ENCODE assay signal across 18 cellular contexts in genomic region chr15:41443275-41443674, GRCh38. TPM values are rescaled to one million over a fixed set of nuclear protein-coding genes. Genes with fewer than 3 reads are reported as not detected.
A peak's percentile ranks its signal among the peaks of the same experiment; 100 is the strongest.
DNase-seq lines count a peak whose midpoint lies in the region; ATAC-seq and TF ChIP-seq lines count a peak whose summit lies in the region.
"Had no signal": no experiment of that assay in that cellular context is flagged by ENCODE, and none has a peak within 500 bp of the region (broad histone marks: within the 10 kb centered on the region; RNA-seq: fewer than 3 reads in every experiment).

No MANE protein-coding gene starts in this region.

- peaks cover 13% of the 10 kb centered on the region for H3K36me3 Mint-ChIP-seq in activated CD4-positive, alpha-beta T cell treated with anti-CD3 and anti-CD28 coated beads, Interleukin-2, amount 10 ng/mL, durations not matched to agents 7 days and 5 days (ENCODE audit: low read depth)
- no peaks in the 10 kb centered on the region for H3K36me3 Mint-ChIP-seq in natural killer cell
- H3K36me3 Mint-ChIP-seq in natural killer cell treated with Interleukin-12 subunit alpha and Interleukin-12 subunit beta and Interleukin-15 and Interleukin-18, amount 100 ng/mL, for 72 hours = peaks cover 11% of the 10 kb centered on the region
- H3K36me3 Mint-ChIP-seq in activated naive CD8-positive, alpha-beta T cell treated with anti-CD3 and anti-CD28 coated beads, Interleukin-2, amount 50 U/mL, for 24 hours (ENCODE audit: low read depth) = peaks cover 24% of the 10 kb centered on the region
- peaks cover 65% of the 10 kb centered on the region for H3K36me3 Mint-ChIP-seq in stimulated activated effector memory CD8-positive, alpha-beta T cell treated with anti-CD3 and anti-CD28 coated beads, Interleukin-12 subunit alpha, Interleukin-12 subunit beta, amount 100 ng/mL, for 72 hours

- peak; percentile 41 for DNase-seq in activated CD4-positive, alpha-beta T cell treated with anti-CD3 and anti-CD28 coated beads, Interleukin-2, amount 10 ng/mL, durations not matched to agents 7 days and 5 days
- no peak for DNase-seq in activated CD4-positive, alpha-beta T cell treated with anti-CD3 and anti-CD28 coated beads, Interleukin-2, amount 50 U/mL, for 48 hours
- DNase-seq in natural killer cell = no peak
- no peak for DNase-seq in natural killer cell treated with Interleukin-12 subunit alpha and Interleukin-12 subunit beta and Interleukin-15 and Interleukin-18, amount 100 ng/mL, for 72 hours (ENCODE audit: low spot score)
- no peak for DNase-seq in activated naive CD8-positive, alpha-beta T cell treated with anti-CD3 and anti-CD28 coated beads, Interleukin-2, amount 50 U/mL, for 24 hours
- no peak for DNase-seq in stimulated activated effector memory CD8-positive, alpha-beta T cell treated with anti-CD3 and anti-CD28 coated beads, Interleukin-12 subunit alpha, Interleukin-12 subunit beta, amount 100 ng/mL, for 72 hours (ENCODE audit: low spot score in 2 of 2)
- DNase-seq in EL = no peak
- DNase-seq: COR-L47, KBM-7, MV-4-11, NCI-H1436, NCI-H2029, NCI-H2171 treated with DMSO at 0.1 percent for 48 hours, NCI-H748 treated with DMSO at 0.1 percent for 48 hours, OCI-M1, RPMI8226 had no signal

- no peak for TF ChIP-seq CTCF in natural killer cell (IDR thresholded peaks at IDR 0.05)

- H3K9me3 Mint-ChIP-seq in activated CD4-positive, alpha-beta T cell treated with anti-CD3 and anti-CD28 coated beads, Interleukin-2, amount 10 ng/mL, durations not matched to agents 7 days and 5 days = no peaks in the 10 kb centered on the region
- no peaks in the 10 kb centered on the region for H3K9me3 Mint-ChIP-seq in natural killer cell
- no peaks in the 10 kb centered on the region for H3K9me3 Mint-ChIP-seq in natural killer cell treated with Interleukin-12 subunit alpha and Interleukin-12 subunit beta and Interleukin-15 and Interleukin-18, amount 100 ng/mL, for 72 hours
- H3K9me3 Mint-ChIP-seq in activated naive CD8-positive, alpha-beta T cell treated with anti-CD3 and anti-CD28 coated beads, Interleukin-2, amount 50 U/mL, for 24 hours = no peaks in the 10 kb centered on the region
- no peaks in the 10 kb centered on the region for H3K9me3 Mint-ChIP-seq in stimulated activated effector memory CD8-positive, alpha-beta T cell treated with anti-CD3 and anti-CD28 coated beads, Interleukin-12 subunit alpha, Interleukin-12 subunit beta, amount 100 ng/mL, for 72 hours
- H3K9me3 Mint-ChIP-seq: GM23338 had no signal

- ATAC-seq in natural killer cell (peak in 2 of 3 donors; percentile 66 to 69), HG03521 (IDR thresholded peaks at IDR 0.05; ENCODE audit: unreplicated experiment) (no peak)
- no peak for ATAC-seq in natural killer cell treated with Interleukin-12 subunit alpha and Interleukin-12 subunit beta and Interleukin-15 and Interleukin-18, amount 100 ng/mL, for 72 hours
- no peak for ATAC-seq in activated naive CD8-positive, alpha-beta T cell treated with anti-CD3 and anti-CD28 coated beads, Interleukin-2, amount 50 U/mL, for 24 hours
- ATAC-seq in stimulated activated effector memory CD8-positive, alpha-beta T cell treated with anti-CD3 and anti-CD28 coated beads, Interleukin-12 subunit alpha, Interleukin-12 subunit beta, amount 100 ng/mL, for 72 hours = no peak
- ATAC-seq: GM23338 had no signal

- CTCF ChIA-PET in activated CD4-positive, alpha-beta T cell treated with anti-CD3 and anti-CD28 coated beads, Interleukin-2, amount 10 ng/mL, durations not matched to agents 7 days and 5 days (lab: Charles Lee) = interaction anchor here (0.7 to 1.8 kb wide), 5 partner anchors 10 to 1604 kb away, joined by 3 to 8 read pairs (median 4); no protein-coding TSS in a partner anchor

- no peaks in the 10 kb centered on the region for H3K27me3 Mint-ChIP-seq in activated CD4-positive, alpha-beta T cell treated with anti-CD3 and anti-CD28 coated beads, Interleukin-2, amount 10 ng/mL, durations not matched to agents 7 days and 5 days
- no peaks in the 10 kb centered on the region for H3K27me3 Mint-ChIP-seq in natural killer cell (ENCODE audit: low read depth in 2 of 2)
- H3K27me3 Mint-ChIP-seq in natural killer cell treated with Interleukin-12 subunit alpha and Interleukin-12 subunit beta and Interleukin-15 and Interleukin-18, amount 100 ng/mL, for 72 hours = no peaks in the 10 kb centered on the region
- no peaks in the 10 kb centered on the region for H3K27me3 Mint-ChIP-seq in activated naive CD8-positive, alpha-beta T cell treated with anti-CD3 and anti-CD28 coated beads, Interleukin-2, amount 50 U/mL, for 24 hours

- POLR2A ChIA-PET in activated CD4-positive, alpha-beta T cell treated with anti-CD3 and anti-CD28 coated beads, Interleukin-2, amount 10 ng/mL, durations not matched to agents 7 days and 5 days (lab: Charles Lee) = no interaction called here

- H3K4me1 Mint-ChIP-seq in activated CD4-positive, alpha-beta T cell treated with anti-CD3 and anti-CD28 coated beads, Interleukin-2, amount 10 ng/mL, durations not matched to agents 7 days and 5 days = peaks cover 23% of the 10 kb centered on the region
- peaks cover 9 to 19% of the 10 kb centered on the region in 2 donors for H3K4me1 Mint-ChIP-seq in natural killer cell
- peaks cover 7 to 8% of the 10 kb centered on the region in 2 donors for H3K4me1 Mint-ChIP-seq in natural killer cell treated with Interleukin-12 subunit alpha and Interleukin-12 subunit beta and Interleukin-15 and Interleukin-18, amount 100 ng/mL, for 72 hours (ENCODE audit: low read depth in 2 of 2)
- peaks cover 6% of the 10 kb centered on the region for H3K4me1 Mint-ChIP-seq in activated naive CD8-positive, alpha-beta T cell treated with anti-CD3 and anti-CD28 coated beads, Interleukin-2, amount 50 U/mL, for 24 hours
- peaks cover 8% of the 10 kb centered on the region for H3K4me1 Mint-ChIP-seq in stimulated activated effector memory CD8-positive, alpha-beta T cell treated with anti-CD3 and anti-CD28 coated beads, Interleukin-12 subunit alpha, Interleukin-12 subunit beta, amount 100 ng/mL, for 72 hours
- H3K4me1 Mint-ChIP-seq: GM23338 had no signal

- H3K4me3 Mint-ChIP-seq in activated CD4-positive, alpha-beta T cell treated with anti-CD3 and anti-CD28 coated beads, Interleukin-2, amount 10 ng/mL, durations not matched to agents 7 days and 5 days = no peak overlapping the region
- no peak overlapping the region for H3K4me3 Mint-ChIP-seq in natural killer cell
- no peak overlapping the region for H3K4me3 Mint-ChIP-seq in natural killer cell treated with Interleukin-12 subunit alpha and Interleukin-12 subunit beta and Interleukin-15 and Interleukin-18, amount 100 ng/mL, for 72 hours
- no peak overlapping the region for H3K4me3 Mint-ChIP-seq in activated naive CD8-positive, alpha-beta T cell treated with anti-CD3 and anti-CD28 coated beads, Interleukin-2, amount 50 U/mL, for 24 hours
- H3K4me3 Mint-ChIP-seq in stimulated activated effector memory CD8-positive, alpha-beta T cell treated with anti-CD3 and anti-CD28 coated beads, Interleukin-12 subunit alpha, Interleukin-12 subunit beta, amount 100 ng/mL, for 72 hours = no peak overlapping the region
- H3K4me3 Mint-ChIP-seq: GM23338 had no signal

- peak overlapping the region; percentile 19 for H3K27ac Mint-ChIP-seq in activated CD4-positive, alpha-beta T cell treated with anti-CD3 and anti-CD28 coated beads, Interleukin-2, amount 10 ng/mL, durations not matched to agents 7 days and 5 days
- peak overlapping the region; percentile 64 for H3K27ac Mint-ChIP-seq in natural killer cell
- H3K27ac Mint-ChIP-seq in natural killer cell treated with Interleukin-12 subunit alpha and Interleukin-12 subunit beta and Interleukin-15 and Interleukin-18, amount 100 ng/mL, for 72 hours = peak overlapping the region in 1 of 2 donors; percentile 61
- peak overlapping the region; percentile 12 for H3K27ac Mint-ChIP-seq in activated naive CD8-positive, alpha-beta T cell treated with anti-CD3 and anti-CD28 coated beads, Interleukin-2, amount 50 U/mL, for 24 hours
- H3K27ac Mint-ChIP-seq in stimulated activated effector memory CD8-positive, alpha-beta T cell treated with anti-CD3 and anti-CD28 coated beads, Interleukin-12 subunit alpha, Interleukin-12 subunit beta, amount 100 ng/mL, for 72 hours = peak overlapping the region; percentile 30
- H3K27ac Mint-ChIP-seq: GM23338 had no signal

- intact Hi-C loops in natural killer cell (cut with micrococcal nuclease) = no loop called here

RNA-seq across cellular contexts. Expression of gene RTF1, which starts 26.4 kb away (rescaled TPM):
- 10 to 100 TPM; 40.4 to 45.7 TPM for total RNA-seq in activated CD4-positive, alpha-beta T cell treated with anti-CD3 and anti-CD28 coated beads, Interleukin-2, amount 10 ng/mL, durations not matched to agents 7 days and 5 days
- 10 to 100 TPM; 35.8 to 53.1 (median 42.7) TPM for total RNA-seq in natural killer cell
- 10 to 100 TPM; 34.2 to 38.1 TPM for total RNA-seq in natural killer cell treated with Interleukin-12 subunit alpha and Interleukin-12 subunit beta and Interleukin-15 and Interleukin-18, amount 100 ng/mL, for 72 hours

RNA-seq across cellular contexts. Expression of gene NDUFAF1, which starts 41.0 kb away (rescaled TPM):
- total RNA-seq in activated CD4-positive, alpha-beta T cell treated with anti-CD3 and anti-CD28 coated beads, Interleukin-2, amount 10 ng/mL, durations not matched to agents 7 days and 5 days = 10 to 100 TPM; 13.4 to 14.7 TPM
- total RNA-seq in natural killer cell = 1 to 10 TPM; 6.1 to 6.3 (median 6.2) TPM
- total RNA-seq in natural killer cell treated with Interleukin-12 subunit alpha and Interleukin-12 subunit beta and Interleukin-15 and Interleukin-18, amount 100 ng/mL, for 72 hours = 10 to 100 TPM; 20.2 to 20.9 TPM

RNA-seq across cellular contexts. Expression of gene ITPKA, which starts 50.4 kb away (rescaled TPM):
- total RNA-seq in activated CD4-positive, alpha-beta T cell treated with anti-CD3 and anti-CD28 coated beads, Interleukin-2, amount 10 ng/mL, durations not matched to agents 7 days and 5 days = under 1 TPM in 1 of 2 experiments, not detected in 1; 0.35 TPM
- total RNA-seq in natural killer cell = not detected
- total RNA-seq in natural killer cell treated with Interleukin-12 subunit alpha and Interleukin-12 subunit beta and Interleukin-15 and Interleukin-18, amount 100 ng/mL, for 72 hours = under 1 TPM in 1 of 2 donors, not detected in 1; 0.22 TPM

Comparison
In these comparisons a context has a peak if more than half of its experiments do, and no peak if none do; other contexts are left out.
1. ATAC-seq: peak in natural killer cell (2 of 3); none in natural killer cell treated with Interleukin-12 subunit alpha and Interleukin-12 subunit beta and Interleukin-15 and Interleukin-18, amount 100 ng/mL, for 72 hours (0 of 2), activated naive CD8-positive, alpha-beta T cell treated with anti-CD3 and anti-CD28 coated beads, Interleukin-2, amount 50 U/mL, for 24 hours (single experiment), stimulated activated effector memory CD8-positive, alpha-beta T cell treated with anti-CD3 and anti-CD28 coated beads, Interleukin-12 subunit alpha, Interleukin-12 subunit beta, amount 100 ng/mL, for 72 hours (single experiment) and HG03521 (single experiment).